In genomic region chr6:25490018-25490865, GRCh38 we compare ENCODE assay signal across 1 cellular context.
TF ChIP-seq lines count a peak whose summit lies in the region.

No MANE protein-coding gene starts in this region.

TF ChIP-seq in HEK293, 187 proteins besides CTCF, POLR2A, EP300 and RAD21 (continued from another document):
- TF ChIP-seq ZNF302 (tag by site-specific recombination; IDR thresholded peaks at IDR 0.05; ENCODE audit: low read depth), result no peak
- 0 out of 2 replicates have a peak, but pooled peaks have one; percentile 44 for TF ChIP-seq OVOL3 (tag by site-specific recombination; IDR thresholded peaks at IDR 0.05)
